ENCODE assay signal across 8 cellular contexts in the genomic region with DNA sequence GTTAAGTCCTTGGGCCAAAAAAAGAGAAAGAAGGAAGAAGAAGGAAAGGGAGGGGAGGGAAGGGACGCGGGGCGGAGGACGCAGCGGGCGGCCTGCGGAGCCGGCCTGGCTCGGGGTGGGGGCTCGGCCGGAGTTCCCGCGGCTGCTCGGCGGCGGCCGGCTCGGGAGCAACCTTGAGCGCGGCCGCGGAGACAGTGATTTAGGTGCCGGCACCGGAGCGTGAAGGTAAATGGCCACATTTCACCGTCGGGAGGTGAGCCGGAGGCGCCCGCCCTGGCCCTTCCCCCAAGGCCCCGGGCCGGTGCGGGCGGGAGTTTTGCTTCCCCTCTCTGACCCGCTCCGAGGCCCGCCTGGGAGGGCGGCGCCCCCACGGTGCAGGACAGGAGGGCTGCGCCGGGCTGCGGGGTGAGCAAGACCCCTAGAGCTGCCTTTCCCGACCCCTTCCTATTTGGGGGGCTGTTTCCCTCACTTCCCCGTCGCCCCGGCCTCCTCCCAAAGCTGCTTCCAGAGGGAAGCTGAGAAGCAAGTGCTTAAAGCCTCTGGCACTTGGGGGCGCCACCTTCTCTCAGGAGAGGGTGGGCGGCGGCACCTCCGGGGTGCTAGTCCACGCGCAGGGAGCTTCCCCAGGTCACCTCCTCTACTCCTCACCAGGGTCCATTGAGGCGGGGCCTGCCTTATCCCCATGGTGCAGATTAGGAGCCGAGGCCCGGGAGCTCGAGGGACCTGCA. TPM values are rescaled to one million over a fixed set of nuclear protein-coding genes. Genes with fewer than 3 reads are reported as not detected.
A peak's percentile ranks its signal among the peaks of the same experiment; 100 is the strongest.
DNase-seq lines count a peak whose midpoint lies in the region; ATAC-seq, FAIRE-seq and TF ChIP-seq lines count a peak whose summit lies in the region.

No MANE protein-coding gene starts in this region.

- ATAC-seq in HepG2 = peak; percentile 59
- peak; percentile 35 for ATAC-seq in upper lobe of right lung
- ATAC-seq in GM19035 (IDR thresholded peaks at IDR 0.05; ENCODE audit: unreplicated experiment) = no peak

- 0% methylated on average over 1 of the region's 57 CpGs for WGBS in mammary epithelial cell (ENCODE audit: low coverage, missing lambda C conversion rate)
- 5% methylated on average over 20 of the region's 57 CpGs for WGBS in HepG2 (ENCODE audit: low lambda C conversion rate)

- H3K4me3 ChIP-seq in mammary epithelial cell (replicated peaks in 1 of 3; ENCODE audit: insufficient read depth in 1 of 3, low read depth in 2 of 3, low read length in 3 of 3) (peak overlapping the region in 1 of 3 experiments; percentile 3), HepG2 (replicated peaks in 1 of 3; ENCODE audit: insufficient read depth in 1 of 3, low read depth in 2 of 3, low read length in 3 of 3) (peak overlapping the region; percentile 37 to 69 (median 51); a peak in 4 of 6 replicates), upper lobe of right lung (peak overlapping the region; percentile 39)

- H3K27ac ChIP-seq in mammary epithelial cell (ENCODE audit: insufficient read depth, low read depth, low read length) (no peak overlapping the region), HepG2 (ENCODE audit: extremely low read length, insufficient read depth, low read length) (no peak overlapping the region), upper lobe of right lung (no peak overlapping the region)

- BruUV-seq in mammary epithelial cell (replicated peaks; lab: Mats Ljungman, UMichigan) (no TSS peak), HepG2 (replicated peaks; lab: Mats Ljungman, UMichigan) (no TSS peak)

- H2AFZ ChIP-seq in mammary epithelial cell (ENCODE audit: low read depth, low read length) (peak overlapping the region; percentile 8), HepG2 (ENCODE audit: low read length) (no peak overlapping the region)

- TF ChIP-seq CTCF in mammary epithelial cell (conservative IDR thresholded peaks at IDR 0.05 in 1 of 2, IDR thresholded peaks at IDR 0.05 in 1 of 2; ENCODE audit: extremely low read depth in 1 of 2, insufficient read depth in 1 of 2, low read depth in 1 of 2, low read length in 2 of 2) (no peak), HepG2 (CRISPR knock-in tag; IDR thresholded peaks at IDR 0.05) (peak; percentile 66), upper lobe of right lung (IDR thresholded peaks at IDR 0.05) (peak; percentile 18)

- CTCF ChIA-PET in mammary epithelial cell (lab: Charles Lee; ENCODE audit: low non-redundant PET) (interaction anchor here (0.5 kb wide), 1 partner anchor 171 kb away, joined by 32 read pairs; no protein-coding TSS in a partner anchor), HepG2 (lab: Yijun Ruan, JAX; ENCODE audit: low intra/inter-chr PET ratio, low total read pairs) (no interaction called here)

- no peak for TF ChIP-seq EP300 in HepG2 (IDR thresholded peaks at IDR 0.05; ENCODE audit: low read depth in 2 of 2, low read length in 2 of 2)
- no peak for TF ChIP-seq EP300 in HepG2 (CRISPR knock-in tag; IDR thresholded peaks at IDR 0.05; ENCODE audit: borderline replicate concordance)

- no peak for TF ChIP-seq RAD21 in HepG2 (CRISPR knock-in tag; IDR thresholded peaks at IDR 0.05)

- POLR2A ChIA-PET in HepG2 (lab: Yijun Ruan, JAX) = no interaction called here

- H3K27me3 ChIP-seq in mammary epithelial cell (ENCODE audit: insufficient read depth, low read length) (peaks cover 18% of the 10 kb centered on the region), HepG2 (ENCODE audit: control insufficient read depth in 1 of 2, insufficient read depth in 2 of 2, low read length in 2 of 2) (peaks cover 9 to 71% of the 10 kb centered on the region in 2 experiments), upper lobe of right lung (peaks cover 52% of the 10 kb centered on the region)

- H3K9ac ChIP-seq in mammary epithelial cell (ENCODE audit: insufficient read depth, low read length) (no peak overlapping the region), HepG2 (ENCODE audit: insufficient read depth, low read depth, low read length) (no peak overlapping the region)

- no peak for TF ChIP-seq POLR2A in HepG2 (IDR thresholded peaks at IDR 0.05; ENCODE audit: insufficient read depth in 1 of 2, low read depth in 2 of 2, low read length in 2 of 2)

- dilution Hi-C loops in mammary epithelial cell (cut with HindIII; ENCODE audit: low sequenced_read_pairs) = no loop called here

- in situ Hi-C loops in mammary epithelial cell (cut with MboI; ENCODE audit: low sequenced_read_pairs in 2 of 2) (no loop called here), HepG2 (cut with HindIII; ENCODE audit: extremely low pct_ligation_motif_present, low pct_unique_long_range_greater_than_20kb) (no loop called here)

- DNase-seq in CD1c-positive myeloid dendritic cell (ENCODE audit: extremely low spot score) (peak; percentile 6), HK-2 (ENCODE audit: unreplicated experiment) (peak; percentile 29), mammary epithelial cell (no peak), HepG2 (ENCODE audit: low spot score) (no peak), upper lobe of right lung (no peak), NCI-H1930 (lab: John Stamatoyannopoulos, UW) (no peak), putamen (ENCODE audit: low spot score) (no peak)

- H3K4me2 ChIP-seq in mammary epithelial cell (ENCODE audit: insufficient read depth, low read depth, low read length) (no peak overlapping the region), HepG2 (ENCODE audit: low read depth, low read length) (peak overlapping the region; percentile 79)

- no peaks in the 10 kb centered on the region for H3K9me3 ChIP-seq in mammary epithelial cell (replicated peaks; ENCODE audit: insufficient read depth, low read length)
- no peaks in the 10 kb centered on the region for H3K9me3 ChIP-seq in HepG2 (ENCODE audit: low read length)
- no peaks in the 10 kb centered on the region for H3K9me3 ChIP-seq in upper lobe of right lung

- H3K79me2 ChIP-seq in mammary epithelial cell (ENCODE audit: insufficient read depth, low read length) (no peaks in the 10 kb centered on the region), HepG2 (ENCODE audit: insufficient read depth, low read length) (no peaks in the 10 kb centered on the region)

- intact Hi-C loops in mammary epithelial cell (cut with micrococcal nuclease) (no loop called here), HepG2 (cut with micrococcal nuclease; ENCODE audit: unreplicated experiment) (no loop called here), upper lobe of right lung (cut with DNase I) (no loop called here)

- H4K20me1 ChIP-seq in mammary epithelial cell (ENCODE audit: insufficient read depth, low read length) (no peaks in the 10 kb centered on the region), HepG2 (ENCODE audit: insufficient read depth, low read length) (no peaks in the 10 kb centered on the region)

- H3K36me3 ChIP-seq in mammary epithelial cell (ENCODE audit: insufficient read depth, low read length) = no peaks in the 10 kb centered on the region
- H3K36me3 ChIP-seq in HepG2 (replicated peaks in 1 of 2; ENCODE audit: control insufficient read depth in 1 of 2, insufficient read depth in 2 of 2, low read length in 2 of 2) = no peaks in the 10 kb centered on the region
- no peaks in the 10 kb centered on the region for H3K36me3 ChIP-seq in upper lobe of right lung

- FAIRE-seq in HepG2 (lab: Jason Lieb, UNC) = no peak

- no peaks in the 10 kb centered on the region for H3K4me1 ChIP-seq in mammary epithelial cell (ENCODE audit: insufficient read depth, low read length)
- peaks cover 11% of the 10 kb centered on the region; the same call in 1 of the 2 replicates for H3K4me1 ChIP-seq in HepG2 (ENCODE audit: insufficient read depth, low read length)
- H3K4me1 ChIP-seq in upper lobe of right lung = no peaks in the 10 kb centered on the region

TF ChIP-seq in HepG2, 621 proteins besides CTCF, POLR2A, EP300 and RAD21 (continues in another document):
- TF ChIP-seq MTF2 (CRISPR knock-in tag; IDR thresholded peaks at IDR 0.05; ENCODE audit: borderline replicate concordance) (peak; percentile 51; the same call in 1 of the 2 replicates), ZNF3 (CRISPR knock-in tag; IDR thresholded peaks at IDR 0.05) (no peak), HNRNPK (IDR thresholded peaks at IDR 0.05; ENCODE audit: low read depth, low read length, poor library complexity, severe bottlenecking) (peak; percentile 87), STAG1 (CRISPR knock-in tag; IDR thresholded peaks at IDR 0.05) (peak; percentile 37), HNRNPLL (IDR thresholded peaks at IDR 0.05; ENCODE audit: low read depth, low read length, poor library complexity, severe bottlenecking) (peak; percentile 13), MAZ (IDR thresholded peaks at IDR 0.05; ENCODE audit: borderline replicate concordance, low read depth, low read length) (no peak), MAZ (CRISPR knock-in tag; IDR thresholded peaks at IDR 0.05; ENCODE audit: low read depth) (no peak)

RNA-seq across cellular contexts. Expression of gene MRM1, which starts 56.5 kb away (rescaled TPM):
- total RNA-seq in mammary epithelial cell = 10 to 100 TPM in 1 of 2 donors, 1 to 10 TPM in 1; 4.3 to 10.1 TPM
- 8.7 TPM for polyA plus RNA-seq in mammary epithelial cell
- polyA minus RNA-seq in mammary epithelial cell = 0.47 TPM
- total RNA-seq in HepG2 (2016; rRNA removed; fragmentation: Illumina TruSeq; extraction: Trizol) = 10.7 and 11.3 TPM in 2 replicates
- 1.9 and 2.1 TPM in 2 replicates for total RNA-seq in HepG2 (2016; cell fraction: cytosol; rRNA removed; fragmentation: Illumina TruSeq; extraction: Trizol; ENCODE audit: low read depth)
- 10.1 and 11.0 TPM in 2 replicates for total RNA-seq in HepG2 (2016; cell fraction: insoluble cytoplasmic fraction; rRNA removed; fragmentation: Illumina TruSeq; extraction: Trizol)
- 2.9 and 3.5 TPM in 2 replicates for total RNA-seq in HepG2 (2016; cell fraction: membrane; rRNA removed; fragmentation: Illumina TruSeq; extraction: Trizol)
- 5.8 and 7.3 TPM in 2 replicates for total RNA-seq in HepG2 (2016; cell fraction: nucleus; rRNA removed; fragmentation: Illumina TruSeq; extraction: Trizol)
- polyA plus RNA-seq in HepG2 (2011; rRNA removed) = 4.1 and 4.9 TPM in 2 replicates
- 5.1 and 5.2 TPM in 2 replicates for polyA plus RNA-seq in HepG2 (2011; cell fraction: cytosol; rRNA removed)
- polyA plus RNA-seq in HepG2 (2011; cell fraction: nucleus; rRNA removed) = 8.3 and 10.1 TPM in 2 replicates
- polyA plus RNA-seq in HepG2 (2012) = 4.0 and 4.5 TPM in 2 replicates
- polyA plus RNA-seq in HepG2 (2016; cell fraction: cytosol; fragmentation: Illumina TruSeq; extraction: Trizol; ENCODE audit: low read depth) = 1.9 and 2.1 TPM in 2 replicates
- polyA plus RNA-seq in HepG2 (2016; cell fraction: insoluble cytoplasmic fraction; fragmentation: Illumina TruSeq; extraction: Trizol; ENCODE audit: low read depth) = 10.5 and 11.3 TPM in 2 replicates
- 2.6 and 3.6 TPM in 2 replicates for polyA plus RNA-seq in HepG2 (2016; cell fraction: membrane; fragmentation: Illumina TruSeq; extraction: Trizol; ENCODE audit: low read depth)
- polyA plus RNA-seq in HepG2 (2016; cell fraction: nucleus; fragmentation: Illumina TruSeq; extraction: Trizol; ENCODE audit: insufficient read depth, low read depth) = 12.6 and 12.9 TPM in 2 replicates
- 5.9 and 6.1 TPM in 2 replicates for polyA minus RNA-seq in HepG2 (2011; rRNA and poly(A)+ RNA removed; ENCODE audit: low replicate concordance)
- 2.9 and 3.3 TPM in 2 replicates for polyA minus RNA-seq in HepG2 (2011; cell fraction: cytosol; rRNA and poly(A)+ RNA removed)
- 4.6 and 5.2 TPM in 2 replicates for polyA minus RNA-seq in HepG2 (2011; cell fraction: nucleus; rRNA and poly(A)+ RNA removed)
- 5.6 TPM for total RNA-seq in upper lobe of right lung

Comparison
In these comparisons a context has a peak if more than half of its experiments do, and no peak if none do; other contexts are left out.
1. DNase-seq: peak in CD1c-positive myeloid dendritic cell (single experiment) and HK-2 (single experiment); none in mammary epithelial cell (single experiment), HepG2 (single experiment), upper lobe of right lung (single experiment), NCI-H1930 (0 of 2) and putamen (single experiment).
2. CTCF ChIP-seq: peak in HepG2 (single experiment) and upper lobe of right lung (single experiment); none in mammary epithelial cell (0 of 2).